In the genomic region with DNA sequence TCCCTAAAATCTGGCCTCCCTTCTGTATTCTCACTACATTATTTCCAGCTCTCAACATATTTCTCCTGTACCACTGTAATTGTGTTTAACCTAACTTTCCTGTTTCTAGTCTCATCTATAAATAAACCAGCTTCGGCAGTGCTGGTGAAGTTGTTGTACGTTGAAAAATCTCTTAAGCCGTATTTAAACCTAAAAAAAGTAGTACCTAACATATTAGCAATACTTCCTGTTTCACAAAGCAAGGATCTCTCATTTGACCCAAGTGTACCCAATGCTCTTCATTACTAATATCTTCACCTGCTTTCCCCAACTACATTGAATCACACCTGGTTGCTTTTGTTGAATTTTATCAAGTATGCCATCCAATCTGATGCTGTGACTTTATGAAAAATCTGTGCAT, we compare ENCODE assay signal across 22 cellular contexts. TPM values are rescaled to one million over a fixed set of nuclear protein-coding genes. Genes with fewer than 3 reads are reported as not detected.
DNase-seq lines count a peak whose midpoint lies in the region; ATAC-seq, FAIRE-seq and TF ChIP-seq lines count a peak whose summit lies in the region.
"Had no signal": no experiment of that assay in that cellular context is flagged by ENCODE, and none has a peak within 500 bp of the region (broad histone marks: within the 10 kb centered on the region; RNA-seq: fewer than 3 reads in every experiment).

No MANE protein-coding gene starts in this region.

- H3K4me1 ChIP-seq in MM.1S (ENCODE audit: low read length) (peaks cover 26% of the 10 kb centered on the region), OCI-LY3 (ENCODE audit: low read length) (peaks cover 10% of the 10 kb centered on the region; the same call in 1 of the 2 replicates), osteoblast (ENCODE audit: insufficient read depth, low read length) (no peaks in the 10 kb centered on the region), left ventricle myocardium inferior (no peaks in the 10 kb centered on the region)
- H3K4me1 ChIP-seq: BLaER1 had no signal

- H3K4me2 ChIP-seq in MM.1S (ENCODE audit: low read depth, low read length) (peak overlapping the region; percentile 36), OCI-LY3 (ENCODE audit: low read length) (peak overlapping the region; percentile 30), osteoblast (ENCODE audit: insufficient read depth, low read length) (no peak overlapping the region)
- H3K4me2 ChIP-seq: BLaER1 had no signal

- H3K36me3 ChIP-seq in MM.1S (replicated peaks; ENCODE audit: insufficient read depth, low read length) (no peaks in the 10 kb centered on the region), OCI-LY3 (replicated peaks; ENCODE audit: low read depth, low read length) (no peaks in the 10 kb centered on the region), osteoblast (ENCODE audit: insufficient read depth, low read length) (no peaks in the 10 kb centered on the region), left ventricle myocardium inferior (no peaks in the 10 kb centered on the region)
- H3K36me3 ChIP-seq: BE2C, BLaER1 had no signal

- H3K79me2 ChIP-seq in MM.1S (ENCODE audit: low read length) (no peaks in the 10 kb centered on the region), OCI-LY3 (ENCODE audit: low read length) (no peaks in the 10 kb centered on the region), osteoblast (ENCODE audit: insufficient read depth, low read length) (no peaks in the 10 kb centered on the region)

- no peak for DNase-seq in D721Med (ENCODE audit: insufficient read length, low spot score)
- peak; percentile 75 for DNase-seq in MM.1S
- no peak for DNase-seq in osteoblast (ENCODE audit: insufficient read length, low spot score, missing footprints)
- DNase-seq in left ventricle myocardium inferior, result no peak
- DNase-seq: 8988T; ACHN; BE2C; C1 segment of cervical spinal cord; CD4-positive, alpha-beta memory T cell; CD4-positive, CD25-positive, alpha-beta regulatory T cell; CD8-positive, alpha-beta memory T cell; COR-L47; DMS79 treated with DMSO at 0.1 percent for 48 hours; GF-D8 had no signal

- H3K9me3 ChIP-seq in MM.1S (replicated peaks; ENCODE audit: insufficient read depth, low read length) (no peaks in the 10 kb centered on the region), OCI-LY3 (ENCODE audit: insufficient read depth, low read length) (no peaks in the 10 kb centered on the region), osteoblast (ENCODE audit: low read depth, low read length) (no peaks in the 10 kb centered on the region), left ventricle myocardium inferior (replicated peaks) (no peaks in the 10 kb centered on the region)
- H3K9me3 ChIP-seq: BE2C, BLaER1 had no signal

- H3K4me3 ChIP-seq in MM.1S (ENCODE audit: low read length) (no peak overlapping the region), OCI-LY3 (ENCODE audit: low read length) (no peak overlapping the region), osteoblast (ENCODE audit: insufficient read depth, low read length) (no peak overlapping the region), left ventricle myocardium inferior (no peak overlapping the region)
- H3K4me3 ChIP-seq: BLaER1 had no signal

- H3F3A ChIP-seq in MM.1S (ENCODE audit: insufficient read depth, low read length), result peaks cover 15% of the 10 kb centered on the region; the same call in 1 of the 2 replicates

- no peaks in the 10 kb centered on the region for H3K9me2 ChIP-seq in MM.1S (replicated peaks; ENCODE audit: insufficient read depth, low read length)

- no peaks in the 10 kb centered on the region for H3K27me3 ChIP-seq in MM.1S (replicated peaks; ENCODE audit: insufficient read depth, low read length)
- H3K27me3 ChIP-seq in OCI-LY3 (ENCODE audit: low read depth, low read length), result no peaks in the 10 kb centered on the region
- no peaks in the 10 kb centered on the region for H3K27me3 ChIP-seq in osteoblast (ENCODE audit: insufficient read depth, low read length)
- no peaks in the 10 kb centered on the region for H3K27me3 ChIP-seq in left ventricle myocardium inferior (ENCODE audit: low read depth)
- H3K27me3 ChIP-seq: BE2C, BLaER1 had no signal

- H2AFZ ChIP-seq in MM.1S (ENCODE audit: low read length) (peak overlapping the region; percentile 18), OCI-LY3 (ENCODE audit: low read depth, low read length) (peak overlapping the region; percentile 79), osteoblast (ENCODE audit: low read length) (peak overlapping the region; percentile 36)

- TF ChIP-seq CTCF in D721Med (IDR thresholded peaks at IDR 0.05; ENCODE audit: insufficient read depth, missing control alignments) (no peak), MM.1S (IDR thresholded peaks at IDR 0.05; ENCODE audit: low read length) (no peak), OCI-LY3 (IDR thresholded peaks at IDR 0.05; ENCODE audit: low read depth, low read length) (no peak), osteoblast (IDR thresholded peaks at IDR 0.05; ENCODE audit: extremely low read depth, low read depth, low read length) (no peak), left ventricle myocardium inferior (IDR thresholded peaks at IDR 0.05; ENCODE audit: borderline replicate concordance) (no peak)

- ATAC-seq in GM18498 (IDR thresholded peaks at IDR 0.05; ENCODE audit: unreplicated experiment) (no peak), HG03432 (IDR thresholded peaks at IDR 0.05; ENCODE audit: unreplicated experiment) (no peak)

- H3K9ac ChIP-seq in MM.1S (ENCODE audit: low read length), result no peak overlapping the region
- no peak overlapping the region for H3K9ac ChIP-seq in OCI-LY3 (ENCODE audit: low read length)
- H3K9ac ChIP-seq: BLaER1 had no signal

- intact Hi-C loops in left ventricle myocardium inferior (cut with micrococcal nuclease), result no loop called here

- peak overlapping the region; percentile 31; the same call in 1 of the 2 replicates for H3K27ac ChIP-seq in MM.1S (ENCODE audit: low read length)
- no peak overlapping the region for H3K27ac ChIP-seq in OCI-LY3 (ENCODE audit: low read length)
- H3K27ac ChIP-seq in osteoblast (ENCODE audit: low read depth, low read length), result no peak overlapping the region
- H3K27ac ChIP-seq in left ventricle myocardium inferior (replicated peaks), result no peak overlapping the region
- H3K27ac ChIP-seq: BLaER1 had no signal

- H4K20me1 ChIP-seq in MM.1S (ENCODE audit: insufficient read depth, low read length), result no peaks in the 10 kb centered on the region
- no peaks in the 10 kb centered on the region for H4K20me1 ChIP-seq in OCI-LY3 (ENCODE audit: insufficient read depth, low read length)
- H4K20me1 ChIP-seq in osteoblast (ENCODE audit: insufficient read depth, low read length), result no peaks in the 10 kb centered on the region
- H4K20me1 ChIP-seq: BLaER1 had no signal

- peak; percentile 51 for FAIRE-seq in D721Med (lab: Jason Lieb, UNC)
- FAIRE-seq: A204.1, G401.6, GM12891, GM18507 had no signal

RNA-seq across cellular contexts. Expression of a gene that starts 42.2 kb away (rescaled TPM):
- not detected in 2 replicates for total RNA-seq in osteoblast
- total RNA-seq in left ventricle myocardium inferior, result not detected
- total RNA-seq: CD4-positive, alpha-beta memory T cell; CD4-positive, CD25-positive, alpha-beta regulatory T cell; CD8-positive, alpha-beta memory T cell had no signal

Comparison
In these comparisons a context has a peak if more than half of its experiments do, and no peak if none do; other contexts are left out.
1. H2AFZ ChIP-seq: peak in every context shown above with its lines; median percentile 79 in OCI-LY3; 36 in osteoblast; 18 in MM.1S.